1 cellular context compared by ENCODE assay signal in the genomic region with DNA sequence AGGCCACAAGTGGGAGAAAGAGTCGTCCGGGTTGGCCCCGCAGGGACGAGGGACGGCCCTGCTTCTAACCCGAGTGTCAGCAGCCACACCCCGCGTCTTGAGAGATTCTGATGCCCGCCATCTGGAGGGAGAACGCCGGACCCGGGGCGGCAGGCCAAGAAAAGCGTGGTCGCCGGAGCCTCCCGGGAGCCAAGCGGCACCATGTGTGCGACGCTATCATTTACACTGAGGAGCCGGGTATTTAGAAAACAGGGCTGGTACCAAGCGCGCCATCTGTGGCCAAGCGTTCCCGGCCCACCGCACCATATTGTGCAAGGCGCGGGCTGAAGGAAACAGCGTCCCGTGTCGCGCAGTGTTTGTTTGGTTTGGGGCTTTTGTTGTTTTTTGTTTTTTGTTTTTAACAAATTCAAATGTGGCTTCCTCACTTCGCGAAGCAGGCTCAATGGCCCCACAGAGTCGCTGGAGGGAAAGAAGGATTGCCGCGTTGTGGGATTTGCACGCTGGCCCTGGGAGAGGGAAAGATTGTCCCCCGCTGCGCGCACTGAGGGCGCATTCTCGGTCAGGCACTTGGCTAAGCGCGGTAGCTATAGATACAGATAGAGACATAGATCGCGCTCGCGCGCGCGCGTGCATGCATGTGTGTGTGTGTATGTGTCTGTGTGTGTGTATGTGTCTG.
TF ChIP-seq lines count a peak whose summit lies in the region.

No MANE protein-coding gene starts in this region.

TF ChIP-seq in SK-N-SH treated with all-trans-retinoic acid at 6 μM for 48 hours, 23 proteins besides CTCF, POLR2A, EP300 and RAD21 (continued from another document):
- TF ChIP-seq, protein P1, sequence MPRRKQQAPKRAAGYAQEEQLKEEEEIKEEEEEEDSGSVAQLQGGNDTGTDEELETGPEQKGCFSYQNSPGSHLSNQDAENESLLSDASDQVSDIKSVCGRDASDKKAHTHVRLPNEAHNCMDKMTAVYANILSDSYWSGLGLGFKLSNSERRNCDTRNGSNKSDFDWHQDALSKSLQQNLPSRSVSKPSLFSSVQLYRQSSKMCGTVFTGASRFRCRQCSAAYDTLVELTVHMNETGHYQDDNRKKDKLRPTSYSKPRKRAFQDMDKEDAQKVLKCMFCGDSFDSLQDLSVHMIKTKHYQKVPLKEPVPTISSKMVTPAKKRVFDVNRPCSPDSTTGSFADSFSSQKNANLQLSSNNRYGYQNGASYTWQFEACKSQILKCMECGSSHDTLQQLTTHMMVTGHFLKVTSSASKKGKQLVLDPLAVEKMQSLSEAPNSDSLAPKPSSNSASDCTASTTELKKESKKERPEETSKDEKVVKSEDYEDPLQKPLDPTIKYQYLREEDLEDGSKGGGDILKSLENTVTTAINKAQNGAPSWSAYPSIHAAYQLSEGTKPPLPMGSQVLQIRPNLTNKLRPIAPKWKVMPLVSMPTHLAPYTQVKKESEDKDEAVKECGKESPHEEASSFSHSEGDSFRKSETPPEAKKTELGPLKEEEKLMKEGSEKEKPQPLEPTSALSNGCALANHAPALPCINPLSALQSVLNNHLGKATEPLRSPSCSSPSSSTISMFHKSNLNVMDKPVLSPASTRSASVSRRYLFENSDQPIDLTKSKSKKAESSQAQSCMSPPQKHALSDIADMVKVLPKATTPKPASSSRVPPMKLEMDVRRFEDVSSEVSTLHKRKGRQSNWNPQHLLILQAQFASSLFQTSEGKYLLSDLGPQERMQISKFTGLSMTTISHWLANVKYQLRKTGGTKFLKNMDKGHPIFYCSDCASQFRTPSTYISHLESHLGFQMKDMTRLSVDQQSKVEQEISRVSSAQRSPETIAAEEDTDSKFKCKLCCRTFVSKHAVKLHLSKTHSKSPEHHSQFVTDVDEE (CRISPR knock-in tag; IDR thresholded peaks at IDR 0.05) = no peak
- TF ChIP-seq ZNF8 (CRISPR knock-in tag; IDR thresholded peaks at IDR 0.05) (no peak), ISL1 (CRISPR knock-in tag; IDR thresholded peaks at IDR 0.05) (no peak), PPARA (CRISPR knock-in tag; IDR thresholded peaks at IDR 0.05; ENCODE audit: borderline replicate concordance) (no peak), BACH2 (CRISPR knock-in tag; IDR thresholded peaks at IDR 0.05; ENCODE audit: borderline replicate concordance) (no peak), TOX (CRISPR knock-in tag; IDR thresholded peaks at IDR 0.05; ENCODE audit: borderline replicate concordance) (no peak), ZNF70 (CRISPR knock-in tag; IDR thresholded peaks at IDR 0.05) (no peak), OSR1 (CRISPR knock-in tag; IDR thresholded peaks at IDR 0.05) (no peak), ZNF565 (CRISPR knock-in tag; conservative IDR thresholded peaks at IDR 0.05; ENCODE audit: low read depth) (no peak), RARB (CRISPR knock-in tag; IDR thresholded peaks at IDR 0.05) (no peak), ARNTL (CRISPR knock-in tag; IDR thresholded peaks at IDR 0.05; ENCODE audit: borderline replicate concordance, low read depth) (no peak)
- TF ChIP-seq, protein P2, sequence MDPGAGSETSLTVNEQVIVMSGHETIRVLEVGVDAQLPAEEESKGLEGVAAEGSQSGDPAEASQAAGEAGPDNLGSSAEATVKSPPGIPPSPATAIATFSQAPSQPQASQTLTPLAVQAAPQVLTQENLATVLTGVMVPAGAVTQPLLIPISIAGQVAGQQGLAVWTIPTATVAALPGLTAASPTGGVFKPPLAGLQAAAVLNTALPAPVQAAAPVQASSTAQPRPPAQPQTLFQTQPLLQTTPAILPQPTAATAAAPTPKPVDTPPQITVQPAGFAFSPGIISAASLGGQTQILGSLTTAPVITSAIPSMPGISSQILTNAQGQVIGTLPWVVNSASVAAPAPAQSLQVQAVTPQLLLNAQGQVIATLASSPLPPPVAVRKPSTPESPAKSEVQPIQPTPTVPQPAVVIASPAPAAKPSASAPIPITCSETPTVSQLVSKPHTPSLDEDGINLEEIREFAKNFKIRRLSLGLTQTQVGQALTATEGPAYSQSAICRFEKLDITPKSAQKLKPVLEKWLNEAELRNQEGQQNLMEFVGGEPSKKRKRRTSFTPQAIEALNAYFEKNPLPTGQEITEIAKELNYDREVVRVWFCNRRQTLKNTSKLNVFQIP (CRISPR knock-in tag; IDR thresholded peaks at IDR 0.05; ENCODE audit: borderline replicate concordance, low read depth) = no peak
- TF ChIP-seq, protein P3, sequence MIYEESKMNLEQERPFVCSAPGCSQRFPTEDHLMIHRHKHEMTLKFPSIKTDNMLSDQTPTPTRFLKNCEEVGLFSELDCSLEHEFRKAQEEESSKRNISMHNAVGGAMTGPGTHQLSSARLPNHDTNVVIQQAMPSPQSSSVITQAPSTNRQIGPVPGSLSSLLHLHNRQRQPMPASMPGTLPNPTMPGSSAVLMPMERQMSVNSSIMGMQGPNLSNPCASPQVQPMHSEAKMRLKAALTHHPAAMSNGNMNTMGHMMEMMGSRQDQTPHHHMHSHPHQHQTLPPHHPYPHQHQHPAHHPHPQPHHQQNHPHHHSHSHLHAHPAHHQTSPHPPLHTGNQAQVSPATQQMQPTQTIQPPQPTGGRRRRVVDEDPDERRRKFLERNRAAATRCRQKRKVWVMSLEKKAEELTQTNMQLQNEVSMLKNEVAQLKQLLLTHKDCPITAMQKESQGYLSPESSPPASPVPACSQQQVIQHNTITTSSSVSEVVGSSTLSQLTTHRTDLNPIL (CRISPR knock-in tag; IDR thresholded peaks at IDR 0.05; ENCODE audit: low read depth) = no peak
